ENCODE assay signal across 18 cellular contexts in the genomic region with DNA sequence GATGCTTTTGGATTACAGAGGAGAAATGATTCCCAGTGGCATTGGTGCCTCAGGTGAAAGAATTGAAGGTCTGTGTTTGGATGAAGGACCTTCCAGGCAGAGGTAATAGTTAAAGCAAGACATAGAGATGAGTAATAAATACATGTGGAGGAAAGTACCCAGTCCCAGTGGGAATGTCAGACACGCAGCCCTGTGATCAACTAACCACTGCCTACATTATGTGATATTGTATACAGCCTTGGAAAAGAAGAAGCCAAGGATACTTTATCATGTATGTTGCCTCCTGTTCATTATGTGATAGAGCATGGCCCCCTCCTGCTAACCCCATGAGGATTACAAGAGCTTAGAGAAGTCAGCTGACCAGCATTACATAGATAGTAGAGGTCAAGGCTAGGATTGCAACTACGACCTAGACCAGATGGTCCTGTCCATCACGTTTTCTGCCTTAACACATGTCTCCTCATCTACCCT.
DNase-seq lines count a peak whose midpoint lies in the region; ATAC-seq and TF ChIP-seq lines count a peak whose summit lies in the region.
"Had no signal": no experiment of that assay in that cellular context is flagged by ENCODE, and none has a peak within 500 bp of the region (broad histone marks: within the 10 kb centered on the region; RNA-seq: fewer than 3 reads in every experiment).

No MANE protein-coding gene starts in this region.

- H3K27ac ChIP-seq in prostate gland (no peak overlapping the region), esophagus muscularis mucosa (replicated peaks in 1 of 4) (no peak overlapping the region)
- H3K27ac ChIP-seq: body of pancreas, C4-2B, Peyer's patch had no signal

- TF ChIP-seq CTCF in fibroblast of mammary gland (conservative IDR thresholded peaks at IDR 0.05; ENCODE audit: control insufficient read depth, insufficient read depth, low read depth, low read length) = no peak
- no peak for TF ChIP-seq CTCF in prostate gland (IDR thresholded peaks at IDR 0.05)
- no peak for TF ChIP-seq CTCF in esophagus muscularis mucosa (IDR thresholded peaks at IDR 0.05)

- H3K4me1 ChIP-seq in skeletal muscle satellite cell (ENCODE audit: control insufficient read depth, insufficient read depth, low read length) (peaks cover 29% of the 10 kb centered on the region), prostate gland (replicated peaks) (no peaks in the 10 kb centered on the region), esophagus muscularis mucosa (no peaks in the 10 kb centered on the region)
- H3K4me1 ChIP-seq: body of pancreas, Peyer's patch had no signal

- H3K9me3 ChIP-seq in skeletal muscle satellite cell (replicated peaks; ENCODE audit: low read length) = no peaks in the 10 kb centered on the region
- no peaks in the 10 kb centered on the region for H3K9me3 ChIP-seq in prostate gland
- peaks cover 0 to 4% (median 0%) of the 10 kb centered on the region in 4 donors for H3K9me3 ChIP-seq in esophagus muscularis mucosa
- H3K9me3 ChIP-seq: body of pancreas, Peyer's patch, thoracic aorta had no signal

- TF ChIP-seq EP300 in esophagus muscularis mucosa (IDR thresholded peaks at IDR 0.05) = no peak

- ATAC-seq in SK-N-SH treated with all-trans-retinoic acid at 6 μM for 48 hours (peak; percentile 42), HG03442 (IDR thresholded peaks at IDR 0.05; ENCODE audit: unreplicated experiment) (no peak)
- ATAC-seq: body of pancreas had no signal

- H3K27me3 ChIP-seq in skeletal muscle satellite cell (ENCODE audit: control insufficient read depth, insufficient read depth, low read length) (no peaks in the 10 kb centered on the region), prostate gland (replicated peaks; ENCODE audit: insufficient read depth) (no peaks in the 10 kb centered on the region), esophagus muscularis mucosa (peaks cover 0 to 4% (median 0%) of the 10 kb centered on the region in 4 donors)
- H3K27me3 ChIP-seq: body of pancreas, Peyer's patch had no signal

- H3K4me2 ChIP-seq in skeletal muscle satellite cell (ENCODE audit: low read length) = peak overlapping the region; percentile 62

- H3K36me3 ChIP-seq in skeletal muscle satellite cell (ENCODE audit: insufficient read depth, low read length) (no peaks in the 10 kb centered on the region), prostate gland (no peaks in the 10 kb centered on the region), esophagus muscularis mucosa (no peaks in the 10 kb centered on the region)
- H3K36me3 ChIP-seq: Peyer's patch, thoracic aorta had no signal

- intact Hi-C loops in prostate gland (cut with DNase I) = no loop called here
- intact Hi-C loops in esophagus muscularis mucosa (cut with DNase I) = no loop called here

- H3K4me3 ChIP-seq in fibroblast of mammary gland (ENCODE audit: control insufficient read depth, low read depth, low read length) (no peak overlapping the region), skeletal muscle satellite cell (ENCODE audit: low read length) (peak overlapping the region; percentile 12), prostate gland (no peak overlapping the region), esophagus muscularis mucosa (no peak overlapping the region)
- H3K4me3 ChIP-seq: body of pancreas, Peyer's patch, thoracic aorta had no signal

- TF ChIP-seq POLR2A in prostate gland (IDR thresholded peaks at IDR 0.05) (no peak), esophagus muscularis mucosa (IDR thresholded peaks at IDR 0.05; ENCODE audit: low read depth) (no peak)

- WGBS in prostate gland = 84% methylated on average over 3 of the region's 3 CpGs
- 75% methylated on average over 3 of the region's 3 CpGs for WGBS in esophagus muscularis mucosa

- H3K9ac ChIP-seq in skeletal muscle satellite cell (ENCODE audit: low read depth, low read length) = peak overlapping the region; percentile 74

- DNase-seq in HT1080 (ENCODE audit: low read depth) = peak; percentile 15
- peak; percentile 82 for DNase-seq in fibroblast of mammary gland (ENCODE audit: low read depth)
- no peak for DNase-seq in activated T-cell treated with anti-CD3 and anti-CD28 coated beads for 4 hours
- DNase-seq in prostate gland (ENCODE audit: low spot score) = no peak
- no peak for DNase-seq in esophagus muscularis mucosa (ENCODE audit: extremely low spot score)
- DNase-seq: activated CD4-positive, alpha-beta T cell treated with anti-CD3 and anti-CD28 coated beads, Interleukin-2, amount 50 U/mL, for 48 hours; activated T-cell treated with anti-CD3 and anti-CD28 coated beads, Interleukin-2, amount 50 U/mL, for 24 hours; body of pancreas; dermis blood vessel endothelial cell; NCI-H146; NCI-H774; nephron progenitor cell; Peyer's patch had no signal

TF ChIP-seq in SK-N-SH treated with all-trans-retinoic acid at 6 μM for 48 hours, 23 proteins besides CTCF, POLR2A, EP300 and RAD21:
- TF ChIP-seq, protein P1, sequence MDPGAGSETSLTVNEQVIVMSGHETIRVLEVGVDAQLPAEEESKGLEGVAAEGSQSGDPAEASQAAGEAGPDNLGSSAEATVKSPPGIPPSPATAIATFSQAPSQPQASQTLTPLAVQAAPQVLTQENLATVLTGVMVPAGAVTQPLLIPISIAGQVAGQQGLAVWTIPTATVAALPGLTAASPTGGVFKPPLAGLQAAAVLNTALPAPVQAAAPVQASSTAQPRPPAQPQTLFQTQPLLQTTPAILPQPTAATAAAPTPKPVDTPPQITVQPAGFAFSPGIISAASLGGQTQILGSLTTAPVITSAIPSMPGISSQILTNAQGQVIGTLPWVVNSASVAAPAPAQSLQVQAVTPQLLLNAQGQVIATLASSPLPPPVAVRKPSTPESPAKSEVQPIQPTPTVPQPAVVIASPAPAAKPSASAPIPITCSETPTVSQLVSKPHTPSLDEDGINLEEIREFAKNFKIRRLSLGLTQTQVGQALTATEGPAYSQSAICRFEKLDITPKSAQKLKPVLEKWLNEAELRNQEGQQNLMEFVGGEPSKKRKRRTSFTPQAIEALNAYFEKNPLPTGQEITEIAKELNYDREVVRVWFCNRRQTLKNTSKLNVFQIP (CRISPR knock-in tag; IDR thresholded peaks at IDR 0.05; ENCODE audit: borderline replicate concordance, low read depth) = no peak
- TF ChIP-seq ARNTL (CRISPR knock-in tag; IDR thresholded peaks at IDR 0.05; ENCODE audit: borderline replicate concordance, low read depth) = no peak
- TF ChIP-seq CSDC2 (CRISPR knock-in tag; IDR thresholded peaks at IDR 0.05) = no peak
- TF ChIP-seq BACH2 (CRISPR knock-in tag; IDR thresholded peaks at IDR 0.05; ENCODE audit: borderline replicate concordance) = no peak
- no peak for TF ChIP-seq ZFP30 (CRISPR knock-in tag; IDR thresholded peaks at IDR 0.05)
- no peak for TF ChIP-seq GLIS3 (CRISPR knock-in tag; IDR thresholded peaks at IDR 0.05)

Comparison
In these comparisons a context has a peak if more than half of its experiments do, and no peak if none do; other contexts are left out.
1. DNase-seq: peak in HT1080 (single experiment) and fibroblast of mammary gland (single experiment); none in activated T-cell treated with anti-CD3 and anti-CD28 coated beads for 4 hours (single experiment), prostate gland (single experiment) and esophagus muscularis mucosa (single experiment).